ENCODE assay signal across 14 cellular contexts in the genomic region with DNA sequence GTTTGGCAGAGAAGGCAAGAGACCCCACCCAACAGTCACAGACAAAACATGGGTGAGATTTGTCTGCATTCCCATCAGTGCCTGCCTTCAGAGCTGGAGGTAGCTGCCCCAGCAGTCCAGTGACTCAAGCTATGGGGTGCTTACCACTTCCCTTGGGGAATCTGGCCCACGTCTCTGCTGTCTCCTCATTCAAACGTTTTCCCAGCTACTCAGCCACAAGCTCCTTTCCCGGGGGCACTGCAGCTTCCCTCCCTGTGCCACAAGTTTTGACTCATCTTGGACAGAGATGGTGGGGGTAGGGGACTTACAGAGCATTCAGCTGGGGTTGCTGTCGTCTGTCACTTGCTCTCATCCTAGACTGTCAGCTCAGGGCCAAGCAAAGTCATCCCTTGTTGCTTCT.
DNase-seq lines count a peak whose midpoint lies in the region; ATAC-seq and TF ChIP-seq lines count a peak whose summit lies in the region.
"Had no signal": no experiment of that assay in that cellular context is flagged by ENCODE, and none has a peak within 500 bp of the region (broad histone marks: within the 10 kb centered on the region; RNA-seq: fewer than 3 reads in every experiment).

No MANE protein-coding gene starts in this region.

- H3K27ac Mint-ChIP-seq in endodermal cell (no peak overlapping the region), neural crest cell (ENCODE audit: unreplicated experiment) (no peak overlapping the region)
- H3K27ac Mint-ChIP-seq: CD8-positive, alpha-beta memory T cell; H9; mesothelial cell of epicardium had no signal

- BruUV-seq in PC-3 (replicated peaks; lab: Mats Ljungman, UMichigan) = no TSS peak

- ATAC-seq in PC-3 (peak; percentile 52), aorta (ENCODE audit: low FRiP score) (no peak)
- ATAC-seq: K562 had no signal

- peaks cover 10% of the 10 kb centered on the region for H3K4me1 ChIP-seq in PC-3 (ENCODE audit: insufficient read depth, low read length)
- H3K4me1 ChIP-seq in endodermal cell (ENCODE audit: control insufficient read depth, insufficient read depth, low read length) = peaks cover 7% of the 10 kb centered on the region
- no peaks in the 10 kb centered on the region for H3K4me1 ChIP-seq in aorta (ENCODE audit: control insufficient read depth in 1 of 2, insufficient read depth in 2 of 2, low read length in 2 of 2)

- H3K4me1 Mint-ChIP-seq in endodermal cell (peaks cover 30% of the 10 kb centered on the region), neural crest cell (peaks cover 28% of the 10 kb centered on the region)

- H3K9me3 Mint-ChIP-seq in endodermal cell = no peaks in the 10 kb centered on the region
- no peaks in the 10 kb centered on the region for H3K9me3 Mint-ChIP-seq in neural crest cell
- H3K9me3 Mint-ChIP-seq: CD8-positive, alpha-beta memory T cell; mesothelial cell of epicardium had no signal

- H3K36me3 Mint-ChIP-seq in endodermal cell (ENCODE audit: low read depth) (no peaks in the 10 kb centered on the region), neural crest cell (ENCODE audit: low read depth) (no peaks in the 10 kb centered on the region)
- H3K36me3 Mint-ChIP-seq: mesothelial cell of epicardium had no signal

- peak overlapping the region; percentile 32; the same call in 1 of the 2 replicates for H2AFZ ChIP-seq in PC-3 (ENCODE audit: low read length)

- DNase-seq in GM03348 (ENCODE audit: low spot score) (peak; percentile 84), PC-3 (peak; percentile 66), endodermal cell (peak; percentile 52), neural crest cell (ENCODE audit: low read depth, low spot score) (no peak), aorta (no peak), COR-L47 (lab: John Stamatoyannopoulos, UW) (no peak), DMS79 treated with DMSO at 0.1 percent for 48 hours (lab: John Stamatoyannopoulos, UW) (no peak), germinal center (ENCODE audit: low spot score) (no peak)
- DNase-seq: activated CD4-positive, alpha-beta T cell treated with anti-CD3 and anti-CD28 coated beads for 48 hours; activated effector memory CD4-positive, alpha-beta T cell treated with Interleukin-2 at 50 U/mL for 16 hours; CD8-positive, alpha-beta memory T cell; H9 had no signal

- H3K27me3 ChIP-seq in PC-3 (ENCODE audit: low read length) = peaks cover 13% of the 10 kb centered on the region
- H3K27me3 ChIP-seq in endodermal cell (ENCODE audit: control insufficient read depth, insufficient read depth, low read length, poor library complexity, severe bottlenecking) = peaks cover 58% of the 10 kb centered on the region
- H3K27me3 ChIP-seq in aorta (ENCODE audit: control insufficient read depth in 1 of 2, insufficient read depth in 2 of 2, low read length in 1 of 2) = no peaks in the 10 kb centered on the region

- POLR2A ChIA-PET in PC-3 (lab: Charles Lee; ENCODE audit: unreplicated experiment) = no interaction called here

- H3F3A ChIP-seq in PC-3 (ENCODE audit: low read length, unreplicated experiment) = no peaks in the 10 kb centered on the region

- H3K9ac ChIP-seq in PC-3 (ENCODE audit: low read length) (no peak overlapping the region), endodermal cell (ENCODE audit: extremely low read depth, low read length, poor library complexity, severe bottlenecking) (no peak overlapping the region)

- no peaks in the 10 kb centered on the region for H4K20me1 ChIP-seq in PC-3 (ENCODE audit: low read length)

- H3K9me3 ChIP-seq in PC-3 (ENCODE audit: low read length) = no peaks in the 10 kb centered on the region
- H3K9me3 ChIP-seq in endodermal cell (ENCODE audit: control insufficient read depth, low read length) = no peaks in the 10 kb centered on the region
- no peaks in the 10 kb centered on the region for H3K9me3 ChIP-seq in aorta (ENCODE audit: control insufficient read depth, low read length)

- H3K27me3 Mint-ChIP-seq in endodermal cell (ENCODE audit: insufficient read depth) (peaks cover 78% of the 10 kb centered on the region), neural crest cell (ENCODE audit: low read depth) (peaks cover 43% of the 10 kb centered on the region)

- no peaks in the 10 kb centered on the region for H3K9me2 ChIP-seq in PC-3 (replicated peaks; ENCODE audit: low read length)

- H3K4me3 ChIP-seq in PC-3 (ENCODE audit: low read length) (no peak overlapping the region), endodermal cell (ENCODE audit: low read length) (no peak overlapping the region), aorta (ENCODE audit: low read length in 2 of 2) (no peak overlapping the region)
- H3K4me3 ChIP-seq: K562 had no signal

- CTCF ChIA-PET in PC-3 (lab: Charles Lee) = no interaction called here

- no peaks in the 10 kb centered on the region for H3K79me2 ChIP-seq in PC-3 (ENCODE audit: low read length)

- H3K27ac ChIP-seq in PC-3 (ENCODE audit: low read length) (no peak overlapping the region), endodermal cell (ENCODE audit: low read depth, low read length) (no peak overlapping the region), aorta (ENCODE audit: low read depth in 1 of 2, low read length in 2 of 2) (no peak overlapping the region)

- intact Hi-C loops in PC-3 (cut with micrococcal nuclease) = no loop called here
- intact Hi-C loops in aorta (cut with DNase I) = no loop called here

- 70 to 100% methylated on average over 1 to 4 of the region's 4 CpGs for WGBS in endodermal cell (ENCODE audit: insufficient coverage in 1 of 2, insufficient read length in 1 of 2), 2 experiments
- 64 to 66% methylated on average over 4 of the region's 4 CpGs for WGBS in aorta, 2 donors

- H3K4me3 Mint-ChIP-seq in endodermal cell (no peak overlapping the region), neural crest cell (peak overlapping the region; percentile 98)
- H3K4me3 Mint-ChIP-seq: H9, mesothelial cell of epicardium had no signal

- TF ChIP-seq CTCF in PC-3 (conservative IDR thresholded peaks at IDR 0.05; ENCODE audit: low read depth, low read length) (no peak), endodermal cell (conservative IDR thresholded peaks at IDR 0.05) (no peak), neural crest cell (conservative IDR thresholded peaks at IDR 0.05) (no peak)

- 0 out of 2 replicates have a peak overlapping the region, but pooled peaks have one; percentile 20 for H3K4me2 ChIP-seq in PC-3 (ENCODE audit: low read length)

- no peaks in the 10 kb centered on the region for H3K36me3 ChIP-seq in PC-3 (ENCODE audit: low read depth, low read length)
- H3K36me3 ChIP-seq in endodermal cell (ENCODE audit: control insufficient read depth, insufficient read depth, low read length) = no peaks in the 10 kb centered on the region
- no peaks in the 10 kb centered on the region for H3K36me3 ChIP-seq in aorta (ENCODE audit: control insufficient read depth in 1 of 2, insufficient read depth in 2 of 2, low read length in 1 of 2)

Comparison
In these comparisons a context has a peak if more than half of its experiments do, and no peak if none do; other contexts are left out.
1. DNase-seq: peak in GM03348 (single experiment), PC-3 (single experiment) and endodermal cell (single experiment); none in neural crest cell (single experiment), aorta (0 of 2), COR-L47 (single experiment), DMS79 treated with DMSO at 0.1 percent for 48 hours (single experiment) and germinal center (single experiment).